ENCODE assay signal across 27 cellular contexts in genomic region chr10:89759531-89759930, GRCh38.
"Had no signal": no experiment of that assay in that cellular context is flagged by ENCODE, and none has a peak within 500 bp of the region (broad histone marks: within the 10 kb centered on the region; RNA-seq: fewer than 3 reads in every experiment).

No MANE protein-coding gene starts in this region.

- H3K4me3 ChIP-seq: ascending aorta had no signal

- ATAC-seq: activated CD8-positive, alpha-beta memory T cell treated with anti-CD3 and anti-CD28 coated beads, Interleukin-2, amount 10 ng/mL, durations not matched to agents 7 days and 5 days; activated CD8-positive, alpha-beta T cell treated with anti-CD3 and anti-CD28 coated beads, Interleukin-2, amount 10 ng/mL, durations not matched to agents 7 days and 5 days; activated naive CD8-positive, alpha-beta T cell treated with anti-CD3 and anti-CD28 coated beads, Interleukin-2, amount 50 U/mL, for 24 hours had no signal

- H3K27me3 ChIP-seq: ascending aorta had no signal

- H3K27ac ChIP-seq: ascending aorta, VCaP had no signal

- H3K9me3 ChIP-seq: ascending aorta had no signal

- FAIRE-seq: TTC549 had no signal

- DNase-seq: activated B cell treated with CpG ODN at 0.5 μM for 24 hours; activated CD4-positive, alpha-beta memory T cell treated with anti-CD3 and anti-CD28 coated beads, Interleukin-2, amount 10 ng/mL, durations not matched to agents 7 days and 5 days; activated CD4-positive, alpha-beta T cell treated with anti-CD3 and anti-CD28 coated beads for 4 hours; activated CD4-positive, alpha-beta T cell treated with anti-CD3 and anti-CD28 coated beads, Interleukin-2, amount 10 ng/mL, durations not matched to agents 24 days and 14 days; activated CD4-positive, alpha-beta T cell treated with anti-CD3 and anti-CD28 coated beads, Interleukin-2, amount 50 U/mL, for 1 hour; activated CD4-positive, alpha-beta T cell treated with anti-CD3 and anti-CD28 coated beads, Interleukin-2, amount 50 U/mL, for 48 hours; activated CD4-positive, CD25-positive, alpha-beta regulatory T cell treated with anti-CD3 and anti-CD28 coated beads, Interleukin-2, amount 50 U/mL, for 72 hours; activated CD8-positive, alpha-beta memory T cell treated with anti-CD3 and anti-CD28 coated beads for 24 hours; activated CD8-positive, alpha-beta memory T cell treated with anti-CD3 and anti-CD28 coated beads, Interleukin-2, amount 10 ng/mL, durations not matched to agents 7 days and 5 days; activated CD8-positive, alpha-beta memory T cell treated with anti-CD3 and anti-CD28 coated beads, Interleukin-2, amount 50 U/mL, for 48 hours; activated CD8-positive, alpha-beta T cell treated with anti-CD3 and anti-CD28 coated beads, Interleukin-2, amount 10 ng/mL, durations not matched to agents 7 days and 5 days; activated effector memory CD4-positive, alpha-beta T cell treated with Interleukin-2 at 50 U/mL for 16 hours; activated gamma-delta T cell; activated naive CD4-positive, alpha-beta T cell treated with anti-CD3 and anti-CD28 coated beads, Interleukin-2, amount 10 ng/mL, durations not matched to agents 7 days and 5 days; activated naive CD4-positive, alpha-beta T cell treated with Interleukin-2 at 50 U/mL for 16 hours; activated naive CD8-positive, alpha-beta T cell treated with anti-CD3 and anti-CD28 coated beads, Interleukin-2, amount 10 ng/mL, durations not matched to agents 7 days and 5 days; activated naive CD8-positive, alpha-beta T cell treated with anti-CD3 and anti-CD28 coated beads, Interleukin-2, amount 50 U/mL, for 24 hours; activated T-cell treated with anti-CD3 and anti-CD28 coated beads, Interleukin-2, amount 50 U/mL, for 24 hours; activated T-cell treated with anti-CD3 and anti-CD28 coated beads, Interleukin-2, amount 50 U/mL, for 48 hours; amygdala; anterior cingulate cortex; central memory CD4-positive, alpha-beta T cell; T-helper 2 cell; T-helper 9 cell had no signal

- H3K4me1 ChIP-seq: ascending aorta had no signal
